ENCODE assay signal across 14 cellular contexts in genomic region chr1:239778221-239778813, GRCh38.
DNase-seq lines count a peak whose midpoint lies in the region; ATAC-seq lines count a peak whose summit lies in the region.
"Had no signal": no experiment of that assay in that cellular context is flagged by ENCODE, and none has a peak within 500 bp of the region (broad histone marks: within the 10 kb centered on the region; RNA-seq: fewer than 3 reads in every experiment).

No MANE protein-coding gene starts in this region.

- ATAC-seq in GM19395 (IDR thresholded peaks at IDR 0.05; ENCODE audit: unreplicated experiment) (no peak), HG03521 (IDR thresholded peaks at IDR 0.05; ENCODE audit: unreplicated experiment) (no peak)
- ATAC-seq: GM12878 had no signal

- DNase-seq in NCI-H446 treated with DMSO at 0.1 percent for 48 hours (lab: John Stamatoyannopoulos, UW), result peak; percentile 5
- no peak for DNase-seq in NCI-H446 (lab: John Stamatoyannopoulos, UW)
- peak; percentile 17 for DNase-seq in astrocyte of the hippocampus (ENCODE audit: low read depth, low spot score)
- peak; percentile 3 for DNase-seq in iris pigment epithelial cell (ENCODE audit: low read depth)
- no peak for DNase-seq in dermis blood vessel endothelial cell
- no peak for DNase-seq in NCI-H2196 treated with DMSO at 0.1 percent for 48 hours (lab: John Stamatoyannopoulos, UW; ENCODE audit: unreplicated experiment)
- DNase-seq: Calu3; CD4-positive, alpha-beta T cell; DMS 273 treated with DMSO at 0.1 percent for 48 hours; GOT3; H9 had no signal

Comparison
In these comparisons a context has a peak if more than half of its experiments do, and no peak if none do; other contexts are left out.
1. DNase-seq: peak in NCI-H446 treated with DMSO at 0.1 percent for 48 hours (single experiment), astrocyte of the hippocampus (single experiment) and iris pigment epithelial cell (single experiment); none in NCI-H446 (0 of 2), dermis blood vessel endothelial cell (single experiment) and NCI-H2196 treated with DMSO at 0.1 percent for 48 hours (single experiment).